20 cellular contexts compared by ENCODE assay signal in genomic region chr4:58749206-58749605, GRCh38.
DNase-seq lines count a peak whose midpoint lies in the region; ATAC-seq and TF ChIP-seq lines count a peak whose summit lies in the region.
"Had no signal": no experiment of that assay in that cellular context is flagged by ENCODE, and none has a peak within 500 bp of the region (broad histone marks: within the 10 kb centered on the region; RNA-seq: fewer than 3 reads in every experiment).

No MANE protein-coding gene starts in this region.

- H3K4me3 Mint-ChIP-seq in progenitor cell of endocrine pancreas (ENCODE audit: low read depth), result no peak overlapping the region
- no peak overlapping the region for H3K4me3 Mint-ChIP-seq in chondrocyte (ENCODE audit: unreplicated experiment)
- H3K4me3 Mint-ChIP-seq: memory B cell; naive thymus-derived CD8-positive, alpha-beta T cell; type B pancreatic cell had no signal

- peaks cover 5% of the 10 kb centered on the region for H3K4me1 Mint-ChIP-seq in progenitor cell of endocrine pancreas (ENCODE audit: low read depth)
- no peaks in the 10 kb centered on the region for H3K4me1 Mint-ChIP-seq in chondrocyte (ENCODE audit: low read depth)
- H3K4me1 Mint-ChIP-seq: memory B cell; naive thymus-derived CD8-positive, alpha-beta T cell had no signal

- DNase-seq in HT-29 (ENCODE audit: low spot score) (peak; percentile 42), NCI-H2081 treated with DMSO at 0.1 percent for 48 hours (lab: John Stamatoyannopoulos, UW) (peak; percentile 36), progenitor cell of endocrine pancreas (ENCODE audit: low spot score, unreplicated experiment) (no peak), cerebellar cortex (ENCODE audit: low spot score) (no peak), chondrocyte (ENCODE audit: low spot score) (no peak)
- DNase-seq in activated CD4-positive, alpha-beta T cell treated with anti-CD3 and anti-CD28 coated beads, Interleukin-2, amount 50 U/mL, for 48 hours, result no peak
- DNase-seq: activated CD4-positive, alpha-beta T cell treated with anti-CD3 and anti-CD28 coated beads for 48 hours; BE2C; brain microvascular endothelial cell; hippocampal formation; naive thymus-derived CD8-positive, alpha-beta T cell; NCI-H2171; stimulated activated CD4-positive, alpha-beta T cell treated with anti-CD3 and anti-CD28 coated beads, Interleukin-2, amount 100 ng/mL, for 24 hours; stimulated activated naive CD8-positive, alpha-beta T cell treated with anti-CD3 and anti-CD28 coated beads, Interleukin-15, Interleukin-2, amounts not matched to agents 100 U/mL and 50 U/mL, for 24 hours had no signal

- H3K27ac ChIP-seq in VCaP, result peak overlapping the region; percentile 30
- H3K27ac ChIP-seq: brain microvascular endothelial cell, parathyroid adenoma had no signal

- TF ChIP-seq CTCF in VCaP (conservative IDR thresholded peaks at IDR 0.05) (no peak), progenitor cell of endocrine pancreas (IDR thresholded peaks at IDR 0.05; ENCODE audit: unreplicated experiment) (no peak), chondrocyte (IDR thresholded peaks at IDR 0.05) (no peak)

- no peak for ATAC-seq in HG02571 (IDR thresholded peaks at IDR 0.05; ENCODE audit: unreplicated experiment)
- ATAC-seq: naive thymus-derived CD8-positive, alpha-beta T cell; stimulated activated naive CD8-positive, alpha-beta T cell treated with anti-CD3 and anti-CD28 coated beads, Interleukin-15, Interleukin-2, amounts not matched to agents 100 U/mL and 50 U/mL, for 24 hours had no signal

- H3K27ac Mint-ChIP-seq in progenitor cell of endocrine pancreas (peak overlapping the region; percentile 82), chondrocyte (ENCODE audit: unreplicated experiment) (no peak overlapping the region)
- H3K27ac Mint-ChIP-seq: activated T-helper 2 cell treated with anti-CD3 and anti-CD28 coated beads, Interferon-gamma antibody, Interleukin-2, Interleukin-4, amounts not matched to agents 10 μg/mL and 5 μg/mL and 100 μg/mL, durations not matched to agents 14 hours and 24 hours and 36 hours; memory B cell; naive thymus-derived CD8-positive, alpha-beta T cell; type B pancreatic cell had no signal

- no peaks in the 10 kb centered on the region for H3K9me3 Mint-ChIP-seq in progenitor cell of endocrine pancreas (ENCODE audit: low read depth)
- no peaks in the 10 kb centered on the region for H3K9me3 Mint-ChIP-seq in chondrocyte (ENCODE audit: low read depth)
- H3K9me3 Mint-ChIP-seq: type B pancreatic cell had no signal

- no peaks in the 10 kb centered on the region for H3K36me3 Mint-ChIP-seq in progenitor cell of endocrine pancreas (ENCODE audit: insufficient read depth)
- no peaks in the 10 kb centered on the region for H3K36me3 Mint-ChIP-seq in chondrocyte (ENCODE audit: low read depth)
- H3K36me3 Mint-ChIP-seq: memory B cell; naive thymus-derived CD8-positive, alpha-beta T cell; type B pancreatic cell had no signal

- H3K27me3 Mint-ChIP-seq in progenitor cell of endocrine pancreas (no peaks in the 10 kb centered on the region), chondrocyte (ENCODE audit: low read depth) (peaks cover 8% of the 10 kb centered on the region)
- H3K27me3 Mint-ChIP-seq: memory B cell; naive thymus-derived CD8-positive, alpha-beta T cell; type B pancreatic cell had no signal

Comparison
In these comparisons a context has a peak if more than half of its experiments do, and no peak if none do; other contexts are left out.
1. DNase-seq: peak in HT-29 (single experiment) and NCI-H2081 treated with DMSO at 0.1 percent for 48 hours (single experiment); none in progenitor cell of endocrine pancreas (single experiment), cerebellar cortex (single experiment), activated CD4-positive, alpha-beta T cell treated with anti-CD3 and anti-CD28 coated beads, Interleukin-2, amount 50 U/mL, for 48 hours (0 of 2) and chondrocyte (single experiment).